ENCODE assay signal across 18 cellular contexts in the genomic region with DNA sequence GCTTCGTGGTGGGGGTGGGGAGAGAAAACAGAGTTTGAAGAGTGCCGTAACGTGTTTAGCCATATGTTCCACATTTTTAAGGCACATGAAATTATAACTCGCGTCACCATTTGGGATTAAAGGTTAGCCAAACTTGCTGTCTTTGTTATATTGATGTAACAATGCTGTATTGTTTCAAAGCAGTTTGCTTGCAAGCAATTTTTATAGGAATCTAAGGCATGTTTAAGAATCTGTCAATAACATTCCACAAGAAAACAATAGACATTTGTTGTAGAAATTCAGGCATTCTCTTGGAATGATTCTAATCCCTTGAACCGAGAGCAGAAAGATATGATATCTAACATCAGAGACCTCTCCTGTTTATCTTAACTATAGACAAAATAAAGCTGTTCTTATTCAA.
DNase-seq lines count a peak whose midpoint lies in the region; ATAC-seq and TF ChIP-seq lines count a peak whose summit lies in the region.
"Had no signal": no experiment of that assay in that cellular context is flagged by ENCODE, and none has a peak within 500 bp of the region (broad histone marks: within the 10 kb centered on the region; RNA-seq: fewer than 3 reads in every experiment).

No MANE protein-coding gene starts in this region.

- DNase-seq in COLO829 (ENCODE audit: low spot score) (peak; percentile 47), PC-9 (peak in 1 of 2 experiments; percentile 42), dorsolateral prefrontal cortex (no peak), osteoblast (ENCODE audit: insufficient read length, low spot score, missing footprints) (no peak), occipital lobe (lab: John Stamatoyannopoulos, UW) (no peak), C1 segment of cervical spinal cord (lab: John Stamatoyannopoulos, UW) (no peak), Right ventricle myocardium superior (no peak), OCI-M1 (lab: John Stamatoyannopoulos, UW) (no peak)
- DNase-seq: activated CD4-positive, alpha-beta T cell treated with anti-CD3 and anti-CD28 coated beads for 4 hours; activated CD8-positive, alpha-beta memory T cell treated with anti-CD3 and anti-CD28 coated beads, Interleukin-2, amount 50 U/mL, for 48 hours; activated naive CD4-positive, alpha-beta T cell; CD8-positive, alpha-beta memory T cell; left lung; MG63; NCI-H1930; stimulated activated naive CD8-positive, alpha-beta T cell treated with anti-CD3 and anti-CD28 coated beads, Interleukin-15, amount 100 ng/mL, for 72 hours; T1000 had no signal

- POLR2A ChIA-PET in PC-9 (lab: Charles Lee; ENCODE audit: unreplicated experiment): no interaction called here

- TF ChIP-seq CTCF in PC-9 (conservative IDR thresholded peaks at IDR 0.05) (no peak), dorsolateral prefrontal cortex (IDR thresholded peaks at IDR 0.05 in 54 of 56, conservative IDR thresholded peaks at IDR 0.05 in 2 of 56; ENCODE audit: low read depth in 1 of 56, partially characterized antibody in 56 of 56) (no peak), osteoblast (IDR thresholded peaks at IDR 0.05; ENCODE audit: extremely low read depth, low read depth, low read length) (no peak)

- H3K4me3 ChIP-seq in PC-9 (no peak overlapping the region), dorsolateral prefrontal cortex (peak overlapping the region in 19 of 59 donors; percentile 0 to 39 (median 16)), osteoblast (ENCODE audit: insufficient read depth, low read length) (no peak overlapping the region)
- H3K4me3 ChIP-seq: left lung, MG63, SK-N-MC had no signal

- CTCF ChIA-PET in PC-9 (lab: Charles Lee): no interaction called here

- H3K27ac ChIP-seq in PC-9 (peak overlapping the region; percentile 57), dorsolateral prefrontal cortex (peak overlapping the region in 40 of 59 donors; percentile 1 to 81 (median 44)), osteoblast (ENCODE audit: low read depth, low read length) (peak overlapping the region; percentile 64)
- H3K27ac ChIP-seq: left lung, SK-N-MC had no signal

- ATAC-seq in Right ventricle myocardium superior (ENCODE audit: poor library complexity): no peak
- ATAC-seq: stimulated activated naive CD8-positive, alpha-beta T cell treated with anti-CD3 and anti-CD28 coated beads, Interleukin-15, amount 100 ng/mL, for 72 hours had no signal

- intact Hi-C loops in PC-9 (cut with micrococcal nuclease; ENCODE audit: unreplicated experiment): loop anchor here (1.0 to 2.0 kb wide), 3 partner anchors 41 to 142 kb away; a partner anchor contains a TSS
- intact Hi-C loops in dorsolateral prefrontal cortex (cut with DNase I): loop anchor here in 1 of 2 donors (2.0 kb wide), 1 partner anchor 61 kb away; no protein-coding TSS in a partner anchor
- intact Hi-C loops in Right ventricle myocardium superior (cut with DNase I): no loop called here

- H2AFZ ChIP-seq in PC-9: no peak overlapping the region
- no peak overlapping the region for H2AFZ ChIP-seq in osteoblast (ENCODE audit: low read length)

- no TSS peak for BruUV-seq in PC-9 (replicated peaks; lab: Mats Ljungman, UMichigan)

- H3K79me2 ChIP-seq in PC-9 (ENCODE audit: low read depth) (no peaks in the 10 kb centered on the region), osteoblast (ENCODE audit: insufficient read depth, low read length) (peaks cover 4% of the 10 kb centered on the region)

- H3K4me1 ChIP-seq in PC-9 (replicated peaks; ENCODE audit: insufficient read depth) (peaks cover 28% of the 10 kb centered on the region), osteoblast (ENCODE audit: insufficient read depth, low read length) (peaks cover 12% of the 10 kb centered on the region)
- H3K4me1 ChIP-seq: left lung had no signal

- no peaks in the 10 kb centered on the region for H4K20me1 ChIP-seq in PC-9 (ENCODE audit: insufficient read depth)
- no peaks in the 10 kb centered on the region for H4K20me1 ChIP-seq in osteoblast (ENCODE audit: insufficient read depth, low read length)

- H3K9me3 ChIP-seq in PC-9 (ENCODE audit: insufficient read depth, low read depth) (no peaks in the 10 kb centered on the region), osteoblast (ENCODE audit: low read depth, low read length) (no peaks in the 10 kb centered on the region)
- H3K9me3 ChIP-seq: left lung, MG63 had no signal

- peak overlapping the region; percentile 58 for H3K4me2 ChIP-seq in PC-9
- peak overlapping the region; percentile 6 for H3K4me2 ChIP-seq in osteoblast (ENCODE audit: insufficient read depth, low read length)

- H3K36me3 ChIP-seq in PC-9 (ENCODE audit: low read depth) (no peaks in the 10 kb centered on the region), osteoblast (ENCODE audit: insufficient read depth, low read length) (peaks cover 36% of the 10 kb centered on the region)

- no peaks in the 10 kb centered on the region for H3K9me2 ChIP-seq in PC-9 (ENCODE audit: insufficient read depth)

- H3F3A ChIP-seq in PC-9 (ENCODE audit: insufficient read depth, low read depth): peaks cover 14% of the 10 kb centered on the region

- no peaks in the 10 kb centered on the region for H3K27me3 ChIP-seq in PC-9 (ENCODE audit: insufficient read depth, low read depth)
- H3K27me3 ChIP-seq in dorsolateral prefrontal cortex: no peaks in the 10 kb centered on the region
- no peaks in the 10 kb centered on the region for H3K27me3 ChIP-seq in osteoblast (ENCODE audit: insufficient read depth, low read length)
- H3K27me3 ChIP-seq: left lung, MG63 had no signal
